8 cellular contexts compared by ENCODE assay signal in the genomic region with DNA sequence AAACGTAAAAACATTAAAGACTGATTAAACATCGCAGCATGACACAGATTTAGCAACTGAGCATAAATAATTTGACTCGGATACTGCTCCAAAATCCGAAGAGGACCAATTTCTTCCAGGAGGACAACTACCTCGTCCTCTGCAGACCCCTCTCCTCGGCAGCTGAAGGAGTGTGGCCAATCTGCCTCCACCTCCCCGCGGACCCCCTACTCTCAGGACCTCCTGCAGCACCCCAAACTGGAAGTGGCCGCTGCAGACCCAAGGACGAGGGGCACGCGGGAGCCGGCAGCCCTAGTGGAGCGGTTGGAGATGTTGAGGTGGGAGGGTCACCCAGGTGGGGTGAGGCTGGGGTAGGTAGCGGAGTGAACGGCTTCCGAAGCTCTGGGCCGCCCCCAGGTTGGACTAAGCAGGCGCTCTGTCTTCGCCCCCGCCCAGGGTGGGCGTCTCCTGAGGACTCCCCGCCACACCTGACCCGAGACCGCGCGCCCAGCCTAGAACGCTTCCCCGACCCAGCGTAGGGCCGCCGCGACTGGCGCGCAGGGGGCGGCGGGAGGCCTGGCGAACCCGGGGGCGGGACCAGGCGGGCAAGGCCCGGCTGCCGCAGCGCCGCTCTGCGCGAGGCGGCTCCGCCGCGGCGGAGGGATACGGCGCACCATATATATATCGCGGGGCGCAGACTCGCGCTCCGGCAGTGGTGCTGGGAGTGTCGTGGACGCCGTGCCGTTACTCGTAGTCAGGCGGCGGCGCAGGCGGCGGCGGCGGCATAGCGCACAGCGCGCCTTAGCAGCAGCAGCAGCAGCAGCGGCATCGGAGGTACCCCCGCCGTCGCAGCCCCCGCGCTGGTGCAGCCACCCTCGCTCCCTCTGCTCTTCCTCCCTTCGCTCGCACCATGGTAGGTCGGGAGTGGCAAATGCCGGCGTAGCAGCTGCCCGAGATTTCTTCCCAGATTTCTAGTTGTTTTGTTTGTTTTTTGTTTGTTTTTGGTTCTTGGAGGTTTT. TPM values are rescaled to one million over a fixed set of nuclear protein-coding genes. Genes with fewer than 3 reads are reported as not detected.
DNase-seq lines count a peak whose midpoint lies in the region; ATAC-seq, FAIRE-seq and TF ChIP-seq lines count a peak whose summit lies in the region.

A gene (plus strand): TSS at position 688 of the 998 bp plus-strand sequence. CDS start 202 bp downstream, at position 890.

- H3K27ac Mint-ChIP-seq in immature natural killer cell = peak within 1 kb of the TSS; percentile 86 to 99 (median 94)

- peak within 1 kb of the TSS; percentile 96 for H2AFZ ChIP-seq in mammary epithelial cell (ENCODE audit: low read depth, low read length)

- H3K9me3 ChIP-seq in A549 (no peaks in the 10 kb centered on the region), mammary epithelial cell (replicated peaks; ENCODE audit: insufficient read depth, low read length) (no peaks in the 10 kb centered on the region)

- FAIRE-seq in A549 (lab: Jason Lieb, UNC) = no peak

- H3K36me3 ChIP-seq in mammary epithelial cell (ENCODE audit: insufficient read depth, low read length) = peaks cover 12% of the 10 kb centered on the region

- peaks cover 22% of the 10 kb centered on the region for H3K4me1 ChIP-seq in A549
- H3K4me1 ChIP-seq in mammary epithelial cell (ENCODE audit: insufficient read depth, low read length) = peaks cover 37% of the 10 kb centered on the region

- dilution Hi-C loops in mammary epithelial cell (cut with HindIII; ENCODE audit: low sequenced_read_pairs) = no loop called here

- H3K4me3 ChIP-seq in A549 = peak within 1 kb of the TSS; percentile 88
- peak within 1 kb of the TSS; percentile 93 for H3K4me3 ChIP-seq in WI38 (ENCODE audit: low read depth, low read length)
- peak within 1 kb of the TSS; percentile 91 to 98 (median 96) for H3K4me3 ChIP-seq in mammary epithelial cell (replicated peaks in 1 of 3; ENCODE audit: insufficient read depth in 1 of 3, low read depth in 2 of 3, low read length in 3 of 3)

- WGBS in A549 (ENCODE audit: missing lambda C conversion rate) = 2% methylated on average over 47 of the region's 89 CpGs
- 5% methylated on average over 21 of the region's 89 CpGs for WGBS in mammary epithelial cell (ENCODE audit: low coverage, missing lambda C conversion rate)

- ATAC-seq in A549 (peak; percentile 79 to 81), HG03064 (IDR thresholded peaks at IDR 0.05; ENCODE audit: low read depth, unreplicated experiment) (peak; percentile 66)

- BruUV-seq in mammary epithelial cell (replicated peaks; lab: Mats Ljungman, UMichigan) = TSS peak; percentile 83

- CTCF ChIA-PET in A549 (lab: Yijun Ruan, JAX) = interaction anchor here (0.6 to 1.7 kb wide), 8 partner anchors 10 to 426 kb away, joined by 3 to 6 read pairs (median 4); no protein-coding TSS in a partner anchor
- CTCF ChIA-PET in mammary epithelial cell (lab: Charles Lee; ENCODE audit: low non-redundant PET) = interaction anchor here (0.6 kb wide), 1 partner anchor 124 kb away, joined by 3 read pairs; no protein-coding TSS in a partner anchor

- peaks cover 19 to 35% (median 32%) of the 10 kb centered on the region in 3 donors for H3K27me3 Mint-ChIP-seq in immature natural killer cell (ENCODE audit: low read depth in 3 of 3)

- H4K20me1 ChIP-seq in mammary epithelial cell (ENCODE audit: insufficient read depth, low read length) = peaks cover 10% of the 10 kb centered on the region

- intact Hi-C loops in mammary epithelial cell (cut with micrococcal nuclease) = loop anchor here (1.0 to 10.0 kb wide), 7 partner anchors 8 to 506 kb away; a partner anchor contains a TSS

- peaks cover 22 to 28% (median 25%) of the 10 kb centered on the region in 3 donors for H3K36me3 Mint-ChIP-seq in immature natural killer cell

- DNase-seq in A549 (ENCODE audit: low read depth in 1 of 2, low spot score in 1 of 2) = peak; percentile 81 to 96
- DNase-seq in NCI-H2196 (lab: John Stamatoyannopoulos, UW; ENCODE audit: unreplicated experiment) = peak; percentile 68
- peak; percentile 93 for DNase-seq in mammary epithelial cell
- peak; percentile 94 to 97 (median 95) for DNase-seq in immature natural killer cell
- DNase-seq in smooth muscle cell of the brain vasculature (ENCODE audit: low read depth, low spot score) = peak; percentile 81

- H3K27ac ChIP-seq in A549 (peak within 1 kb of the TSS; percentile 88 to 96), mammary epithelial cell (ENCODE audit: insufficient read depth, low read depth, low read length) (peak within 1 kb of the TSS; percentile 55)

- peaks cover 0 to 2% (median 0%) of the 10 kb centered on the region in 6 donors for H3K9me3 Mint-ChIP-seq in immature natural killer cell

- POLR2A ChIA-PET in A549 (lab: Yijun Ruan, JAX) = interaction anchor here (0.6 to 3.3 kb wide), 20 partner anchors 9 to 719 kb away, joined by 3 to 69 read pairs (median 4); a partner anchor contains a TSS

- peak within 1 kb of the TSS; percentile 87 for H3K9ac ChIP-seq in mammary epithelial cell (ENCODE audit: insufficient read depth, low read length)

- no peak; a peak in 1 of 5 replicates for TF ChIP-seq RAD21 in A549 (conservative IDR thresholded peaks at IDR 0.05 in 1 of 2, IDR thresholded peaks at IDR 0.05 in 1 of 2)

- peak; percentile 100 for TF ChIP-seq POLR2A in A549 (IDR thresholded peaks at IDR 0.05; ENCODE audit: low read length)
- peak; percentile 100 for TF ChIP-seq POLR2A in GM18526 (IDR thresholded peaks at IDR 0.05; ENCODE audit: extremely low read depth, insufficient read length)

- peaks cover 48% of the 10 kb centered on the region for H3K79me2 ChIP-seq in mammary epithelial cell (ENCODE audit: insufficient read depth, low read length)

- H3K4me2 ChIP-seq in A549 = peak within 1 kb of the TSS; percentile 99
- peak within 1 kb of the TSS; percentile 99 for H3K4me2 ChIP-seq in mammary epithelial cell (ENCODE audit: insufficient read depth, low read depth, low read length)

- peak within 1 kb of the TSS; percentile 95 to 98 (median 97) for H3K4me3 Mint-ChIP-seq in immature natural killer cell

- peaks cover 37 to 39% of the 10 kb centered on the region in 2 donors for H3K4me1 Mint-ChIP-seq in immature natural killer cell

- 0 out of 5 replicates have a peak, but pooled peaks of 1 of the 2 experiments have one; percentile 39 for TF ChIP-seq EP300 in A549 (IDR thresholded peaks at IDR 0.05)

- TF ChIP-seq CTCF in A549 (IDR thresholded peaks at IDR 0.05) = no peak
- TF ChIP-seq CTCF in WI38 (IDR thresholded peaks at IDR 0.05; ENCODE audit: low read depth, low read length) = no peak
- no peak for TF ChIP-seq CTCF in mammary epithelial cell (conservative IDR thresholded peaks at IDR 0.05 in 1 of 2, IDR thresholded peaks at IDR 0.05 in 1 of 2; ENCODE audit: extremely low read depth in 1 of 2, insufficient read depth in 1 of 2, low read depth in 1 of 2, low read length in 2 of 2)

- in situ Hi-C loops in mammary epithelial cell (cut with MboI; ENCODE audit: low sequenced_read_pairs in 2 of 2) = loop anchor here in 1 of 2 donors (5.0 kb wide), 1 partner anchor 301 kb away; no protein-coding TSS in a partner anchor

- no peaks in the 10 kb centered on the region for H3K27me3 ChIP-seq in mammary epithelial cell (ENCODE audit: insufficient read depth, low read length)

TF ChIP-seq in A549, 52 proteins besides CTCF, POLR2A, EP300 and RAD21 (continues in another document):
- TF ChIP-seq MYC (IDR thresholded peaks at IDR 0.05; ENCODE audit: borderline replicate concordance, low read length) (peak; percentile 43; the same call in 1 of the 2 replicates), FOSB (CRISPR knock-in tag; IDR thresholded peaks at IDR 0.05) (no peak), ZC3H11A (IDR thresholded peaks at IDR 0.05) (no peak), ZFP36 (IDR thresholded peaks at IDR 0.05; ENCODE audit: borderline replicate concordance, partially characterized antibody) (no peak), RFX5 (IDR thresholded peaks at IDR 0.05) (0 out of 2 replicates have a peak, but pooled peaks have one; percentile 29), TP53 (CRISPR knock-in tag; IDR thresholded peaks at IDR 0.05) (peak; percentile 80; the same call in 1 of the 2 replicates), RCOR1 (IDR thresholded peaks at IDR 0.05; ENCODE audit: low read depth, low read length) (no peak), NR3C1 (IDR thresholded peaks at IDR 0.05) (no peak), CEBPB (IDR thresholded peaks at IDR 0.05) (no peak), NFE2L2 (conservative IDR thresholded peaks at IDR 0.05; ENCODE audit: low read length) (no peak), JUN (IDR thresholded peaks at IDR 0.05) (peak; percentile 95 to 100)
- TF ChIP-seq, protein P1, sequence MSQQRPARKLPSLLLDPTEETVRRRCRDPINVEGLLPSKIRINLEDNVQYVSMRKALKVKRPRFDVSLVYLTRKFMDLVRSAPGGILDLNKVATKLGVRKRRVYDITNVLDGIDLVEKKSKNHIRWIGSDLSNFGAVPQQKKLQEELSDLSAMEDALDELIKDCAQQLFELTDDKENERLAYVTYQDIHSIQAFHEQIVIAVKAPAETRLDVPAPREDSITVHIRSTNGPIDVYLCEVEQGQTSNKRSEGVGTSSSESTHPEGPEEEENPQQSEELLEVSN (IDR thresholded peaks at IDR 0.05; ENCODE audit: borderline replicate concordance, low read depth) = peak; percentile 66; the same call in 1 of the 2 replicates
- TF ChIP-seq, protein P2, sequence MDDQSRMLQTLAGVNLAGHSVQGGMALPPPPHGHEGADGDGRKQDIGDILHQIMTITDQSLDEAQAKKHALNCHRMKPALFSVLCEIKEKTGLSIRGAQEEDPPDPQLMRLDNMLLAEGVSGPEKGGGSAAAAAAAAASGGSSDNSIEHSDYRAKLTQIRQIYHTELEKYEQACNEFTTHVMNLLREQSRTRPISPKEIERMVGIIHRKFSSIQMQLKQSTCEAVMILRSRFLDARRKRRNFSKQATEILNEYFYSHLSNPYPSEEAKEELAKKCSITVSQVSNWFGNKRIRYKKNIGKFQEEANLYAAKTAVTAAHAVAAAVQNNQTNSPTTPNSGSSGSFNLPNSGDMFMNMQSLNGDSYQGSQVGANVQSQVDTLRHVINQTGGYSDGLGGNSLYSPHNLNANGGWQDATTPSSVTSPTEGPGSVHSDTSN (IDR thresholded peaks at IDR 0.05) = peak; percentile 97
- TF ChIP-seq, protein P3, sequence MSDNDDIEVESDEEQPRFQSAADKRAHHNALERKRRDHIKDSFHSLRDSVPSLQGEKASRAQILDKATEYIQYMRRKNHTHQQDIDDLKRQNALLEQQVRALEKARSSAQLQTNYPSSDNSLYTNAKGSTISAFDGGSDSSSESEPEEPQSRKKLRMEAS (IDR thresholded peaks at IDR 0.05) = peak; percentile 89

RNA-seq across cellular contexts. Expression of the gene that starts here (rescaled TPM):
- polyA plus RNA-seq in A549 (2011; rRNA removed) (337 and 451 TPM in 2 replicates), A549 (2017; fragmentation: RNase III; extraction: RNeasy Plus Mini Kit Qiagen cat#74134 plus additional on column Dnase treatment) (374 to 398 TPM (median 385 TPM) in 3 replicates), mammary epithelial cell (607 TPM), immature natural killer cell (1,000 to 10,000 TPM; 3,313 to 3,849 (median 3,365) TPM)
- polyA plus RNA-seq in A549 (2012; cell fraction: cytosol; rRNA removed) = 389 and 431 TPM in 2 replicates
- 183 and 312 TPM in 2 replicates for polyA plus RNA-seq in A549 (2012; cell fraction: nucleus; rRNA removed)
- polyA minus RNA-seq in A549 (2011; rRNA and poly(A)+ RNA removed) = 150 and 191 TPM in 2 replicates
- 100 to 1,000 TPM; 285 to 340 TPM for total RNA-seq in mammary epithelial cell
- polyA minus RNA-seq in mammary epithelial cell = 279 TPM

Comparison
In these comparisons a context has a peak if more than half of its experiments do, and no peak if none do; other contexts are left out.
1. Peak in every context shown above with its lines: DNase-seq, ATAC-seq, H3K4me3 ChIP-seq and H3K27ac ChIP-seq.